In genomic region chr17:34424814-34425490, GRCh38 we compare ENCODE assay signal across 17 cellular contexts.
DNase-seq lines count a peak whose midpoint lies in the region; ATAC-seq, FAIRE-seq and TF ChIP-seq lines count a peak whose summit lies in the region.
"Had no signal": no experiment of that assay in that cellular context is flagged by ENCODE, and none has a peak within 500 bp of the region (broad histone marks: within the 10 kb centered on the region; RNA-seq: fewer than 3 reads in every experiment).

No MANE protein-coding gene starts in this region.

- H3K36me3 ChIP-seq in H7 (replicated peaks; ENCODE audit: control insufficient read depth, insufficient read depth, low read length) (no peaks in the 10 kb centered on the region), K562 (ENCODE audit: control insufficient read depth, insufficient read depth, low read length) (no peaks in the 10 kb centered on the region), iPS-20b (ENCODE audit: insufficient read depth, low read depth, low read length) (no peaks in the 10 kb centered on the region)

- H3K4me3 ChIP-seq in H7 (ENCODE audit: insufficient read depth, low read depth, low read length): peak overlapping the region; percentile 48; the same call in 1 of the 2 replicates
- H3K4me3 ChIP-seq in K562: no peak overlapping the region
- peak overlapping the region; percentile 61; the same call in 1 of the 2 replicates for H3K4me3 ChIP-seq in iPS-20b (ENCODE audit: low read length)
- H3K4me3 ChIP-seq: GM23248, PC-9 had no signal

- H3K4me1 Mint-ChIP-seq in T-cell: no peaks in the 10 kb centered on the region

- no peaks in the 10 kb centered on the region for H3K36me3 Mint-ChIP-seq in activated naive CD4-positive, alpha-beta T cell treated with anti-CD3 and anti-CD28 coated beads, Interleukin-2, amount 50 U/mL, for 72 hours
- H3K36me3 Mint-ChIP-seq in T-cell: no peaks in the 10 kb centered on the region

- H3K9me3 ChIP-seq in K562 (replicated peaks; ENCODE audit: control insufficient read depth, insufficient read depth, low read depth, low read length) (no peaks in the 10 kb centered on the region), iPS-20b (ENCODE audit: insufficient read depth, low read depth, low read length) (no peaks in the 10 kb centered on the region)

- H3K4me2 ChIP-seq in K562 (ENCODE audit: insufficient read depth, low read length): no peak overlapping the region
- H3K4me2 ChIP-seq: PC-9 had no signal

- no peak overlapping the region for H2AFZ ChIP-seq in K562 (ENCODE audit: low read depth, low read length)
- H2AFZ ChIP-seq: GM23248, PC-9 had no signal

- H3K27me3 ChIP-seq in H7 (ENCODE audit: control insufficient read depth, insufficient read depth, low read length) (peaks cover 6% of the 10 kb centered on the region; the same call in 1 of the 2 replicates), K562 (ENCODE audit: control insufficient read depth in 2 of 2, insufficient read depth in 2 of 2, low read length in 2 of 2) (peaks cover 16 to 26% of the 10 kb centered on the region in 2 experiments; a peak in 3 of 5 replicates), iPS-20b (ENCODE audit: insufficient read depth, low read length) (peaks cover 33% of the 10 kb centered on the region)

- peaks cover 52 to 54% of the 10 kb centered on the region in 2 donors for H3K27me3 Mint-ChIP-seq in T-cell

- DNase-seq in H7 (peak; percentile 78), NCI-H2171 (lab: John Stamatoyannopoulos, UW) (peak; percentile 86), K562 (ENCODE audit: extremely low read depth in 1 of 4, low spot score in 3 of 4) (no peak), T-cell (no peak), pons (ENCODE audit: low spot score) (no peak)
- no peak for DNase-seq in activated naive CD4-positive, alpha-beta T cell treated with anti-CD3 and anti-CD28 coated beads, Interleukin-2, amount 50 U/mL, for 72 hours (ENCODE audit: low spot score in 2 of 2)
- DNase-seq: COR-L47, GM23248, IMR-90, NCI-H1417 treated with DMSO at 0.1 percent for 48 hours, NCI-H2081, NCI-H510A, PC-9, T-helper 1 cell had no signal

- H3K27ac Mint-ChIP-seq in activated naive CD4-positive, alpha-beta T cell treated with anti-CD3 and anti-CD28 coated beads, Interleukin-2, amount 50 U/mL, for 72 hours: no peak overlapping the region
- H3K27ac Mint-ChIP-seq in T-cell: no peak overlapping the region

- H3K27ac ChIP-seq in K562 (ENCODE audit: extremely low read depth, low read depth, low read length) (no peak overlapping the region), iPS-20b (ENCODE audit: low read length) (no peak overlapping the region)
- H3K27ac ChIP-seq: GM23248, PC-9 had no signal

- ATAC-seq in K562: 0 out of 3 replicates have a peak, but pooled peaks have one; percentile 34
- ATAC-seq in activated naive CD4-positive, alpha-beta T cell treated with anti-CD3 and anti-CD28 coated beads, Interleukin-2, amount 50 U/mL, for 72 hours: no peak
- no peak for ATAC-seq in T-cell (replicated peaks in 1 of 4)
- no peak for ATAC-seq in GM21529 (IDR thresholded peaks at IDR 0.05; ENCODE audit: unreplicated experiment)

- POLR2A ChIA-PET in K562 (lab: Yijun Ruan, JAX) (interaction anchor here (0.6 kb wide), 1 partner anchor 29 kb away, joined by 3 read pairs; no protein-coding TSS in a partner anchor), T-cell (lab: Charles Lee) (no interaction called here)

- no peaks in the 10 kb centered on the region for H4K20me1 ChIP-seq in K562 (replicated peaks; ENCODE audit: control insufficient read depth, insufficient read depth, low read length)

- intact Hi-C loops in K562 (cut with micrococcal nuclease): loop anchor here (5.0 to 10.0 kb wide), 2 partner anchors 470 to 697 kb away; partner anchors contain the start of gene FNDC8

- H3K9ac ChIP-seq in K562 (ENCODE audit: insufficient read depth in 1 of 2, low read depth in 2 of 2, low read length in 2 of 2) (no peak overlapping the region), iPS-20b (ENCODE audit: low read depth, low read length) (peak overlapping the region; percentile 34; the same call in 1 of the 2 replicates)
- H3K9ac ChIP-seq: GM23248 had no signal

- CTCF ChIA-PET in K562 (lab: Yijun Ruan, JAX; ENCODE audit: low intra/inter-chr PET ratio) (interaction anchor here (0.8 kb wide), 1 partner anchor 225 kb away, joined by 3 read pairs; no protein-coding TSS in a partner anchor), T-cell (lab: Charles Lee) (interaction anchor here in 1 of 2 donors (0.7 kb wide), 1 partner anchor 1291 kb away, joined by 6 read pairs; no protein-coding TSS in a partner anchor)

- H3K4me3 Mint-ChIP-seq in T-cell: no peak overlapping the region

- no peak for TF ChIP-seq EP300 in K562 (IDR thresholded peaks at IDR 0.05; ENCODE audit: low read length)

- H3K9me3 Mint-ChIP-seq in activated naive CD4-positive, alpha-beta T cell treated with anti-CD3 and anti-CD28 coated beads, Interleukin-2, amount 50 U/mL, for 72 hours: no peaks in the 10 kb centered on the region
- H3K9me3 Mint-ChIP-seq in T-cell: no peaks in the 10 kb centered on the region

- TF ChIP-seq POLR2A in K562 (conservative IDR thresholded peaks at IDR 0.05): no peak

- TF ChIP-seq CTCF in K562 (IDR thresholded peaks at IDR 0.05 in 2 of 3, conservative IDR thresholded peaks at IDR 0.05 in 1 of 3; ENCODE audit: insufficient read depth in 2 of 3, low read depth in 1 of 3, low read length in 3 of 3): peak in 2 of 3 experiments; percentile 13 to 19; a peak in 2 of 6 replicates

- no peaks in the 10 kb centered on the region for H3K79me2 ChIP-seq in K562 (ENCODE audit: control insufficient read depth, insufficient read depth, low read length)

- H3K9me1 ChIP-seq in K562 (ENCODE audit: control insufficient read depth, insufficient read depth, low read length): no peaks in the 10 kb centered on the region

- in situ Hi-C loops in K562 (cut with MboI): loop anchor here (25.0 kb wide), 1 partner anchor 1312 kb away; the partner anchor contains the start of gene RASL10B

- no peak for TF ChIP-seq RAD21 in K562 (CRISPR knock-in tag; conservative IDR thresholded peaks at IDR 0.05 in 1 of 2, IDR thresholded peaks at IDR 0.05 in 1 of 2)

- H3K4me1 ChIP-seq in K562 (replicated peaks in 1 of 2; ENCODE audit: control insufficient read depth in 2 of 2, insufficient read depth in 2 of 2, low read length in 2 of 2) (peaks cover 0 to 4% of the 10 kb centered on the region in 2 experiments; a peak in 1 of 5 replicates), iPS-20b (ENCODE audit: insufficient read depth, low read length) (peaks cover 6% of the 10 kb centered on the region; the same call in 1 of the 2 replicates)

- no TSS peak for BruUV-seq in K562 (replicated peaks; lab: Mats Ljungman, UMichigan)

- WGBS in K562 (ENCODE audit: insufficient coverage, low coverage, missing lambda C conversion rate): 17% methylated on average over 12 of the region's 14 CpGs

- no peak for FAIRE-seq in K562 (lab: Jason Lieb, UNC)
- FAIRE-seq: GM12891 had no signal

TF ChIP-seq in K562, 482 proteins besides CTCF, POLR2A, EP300 and RAD21:
- TF ChIP-seq VEZF1 (CRISPR knock-in tag; IDR thresholded peaks at IDR 0.05) (0 out of 2 replicates have a peak, but pooled peaks have one; percentile 13), ATF6 (CRISPR knock-in tag; IDR thresholded peaks at IDR 0.05) (no peak), ZBTB12 (CRISPR knock-in tag; IDR thresholded peaks at IDR 0.05) (no peak)

Comparison
In these comparisons a context has a peak if more than half of its experiments do, and no peak if none do; other contexts are left out.
1. DNase-seq: peak in H7 (single experiment) and NCI-H2171 (single experiment); none in K562 (0 of 4), activated naive CD4-positive, alpha-beta T cell treated with anti-CD3 and anti-CD28 coated beads, Interleukin-2, amount 50 U/mL, for 72 hours (0 of 2), T-cell (0 of 34) and pons (single experiment).